Comparison of ENCODE assay signal across 18 cellular contexts in genomic region chr9:108257387-108257786, GRCh38.
"Had no signal": no experiment of that assay in that cellular context is flagged by ENCODE, and none has a peak within 500 bp of the region (broad histone marks: within the 10 kb centered on the region; RNA-seq: fewer than 3 reads in every experiment).

No MANE protein-coding gene starts in this region.

- H3K4me1 ChIP-seq: left ventricle myocardium inferior, thyroid gland, uterus had no signal

- H3K9me3 ChIP-seq: left ventricle myocardium inferior, neutrophil, thyroid gland, uterus had no signal

- H3K27ac ChIP-seq: coronary artery, left ventricle myocardium inferior, neutrophil, thyroid gland, uterus had no signal

- H3K4me3 ChIP-seq: coronary artery, left ventricle myocardium inferior, thyroid gland, uterus had no signal

- ATAC-seq: activated CD8-positive, alpha-beta T cell treated with anti-CD3 and anti-CD28 coated beads for 36 hours; natural killer cell; stimulated activated effector memory CD8-positive, alpha-beta T cell treated with anti-CD3 and anti-CD28 coated beads, Interleukin-12 subunit alpha, Interleukin-12 subunit beta, amount 100 ng/mL, for 72 hours; WTC11 had no signal

- H3K27me3 ChIP-seq: neutrophil, thyroid gland, uterus had no signal

- DNase-seq: activated CD4-positive, alpha-beta T cell treated with anti-CD3 and anti-CD28 coated beads for 48 hours; activated CD8-positive, alpha-beta T cell treated with anti-CD3 and anti-CD28 coated beads for 36 hours; activated gamma-delta T cell treated with Interleukin-2 at 50 U/mL for 16 hours; activated T-cell treated with anti-CD3 and anti-CD28 coated beads, Interleukin-2, amount 50 U/mL, for 48 hours; amniotic stem cell; effector CD4-positive, alpha-beta T cell; hippocampal formation; left ventricle myocardium inferior; natural killer cell; posterior cingulate gyrus; retina; T-helper 2 cell; thyroid gland; uterus had no signal

- H3K36me3 ChIP-seq: left ventricle myocardium inferior, neutrophil, thyroid gland, uterus had no signal
